ENCODE assay signal across 18 cellular contexts in the genomic region with DNA sequence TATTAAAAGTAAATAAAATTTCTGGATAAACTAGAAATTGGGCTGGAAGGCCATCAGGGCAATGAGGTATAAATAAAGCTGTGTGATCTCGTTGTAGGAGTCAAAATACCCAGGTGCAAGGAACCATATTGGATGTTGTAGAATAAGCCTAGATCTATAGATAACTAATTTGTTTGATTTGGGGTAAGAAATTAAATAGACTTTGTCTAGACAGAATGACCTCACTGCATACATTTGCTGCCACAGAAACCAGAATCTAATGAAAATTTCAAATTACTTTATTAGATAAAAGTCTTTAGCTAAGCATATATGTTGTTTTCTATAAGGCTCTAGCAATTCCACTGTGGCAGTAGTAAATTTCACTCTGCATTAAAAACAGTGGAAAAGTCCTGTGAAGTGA.
"Had no signal": no experiment of that assay in that cellular context is flagged by ENCODE, and none has a peak within 500 bp of the region (broad histone marks: within the 10 kb centered on the region; RNA-seq: fewer than 3 reads in every experiment).

No MANE protein-coding gene starts in this region.

- H3K27ac Mint-ChIP-seq: immature natural killer cell; mesothelial cell of epicardium; naive thymus-derived CD8-positive, alpha-beta T cell had no signal

- H3K4me1 Mint-ChIP-seq: immature natural killer cell; naive B cell; naive thymus-derived CD8-positive, alpha-beta T cell had no signal

- DNase-seq: dermis blood vessel endothelial cell; dorsolateral prefrontal cortex; effector CD4-positive, alpha-beta T cell; effector memory CD4-positive, alpha-beta T cell; foreskin keratinocyte; heart left ventricle; hypothalamus; immature natural killer cell; left cardiac atrium; left lung; left ventricle myocardium superior; lower lobe of right lung; mesenchymal stem cell; mucosa of descending colon; naive B cell; naive thymus-derived CD8-positive, alpha-beta T cell had no signal

- H3K36me3 Mint-ChIP-seq: immature natural killer cell, mesothelial cell of epicardium, naive B cell had no signal

- H3K27me3 Mint-ChIP-seq: naive B cell had no signal

- H3K9me3 Mint-ChIP-seq: naive thymus-derived CD8-positive, alpha-beta T cell had no signal

- H3K4me3 Mint-ChIP-seq: immature natural killer cell; mesothelial cell of epicardium; naive B cell; naive thymus-derived CD8-positive, alpha-beta T cell had no signal

- ATAC-seq: foreskin keratinocyte; gastroesophageal sphincter; heart left ventricle; left cardiac atrium; left lung; left ventricle myocardium superior; lower lobe of right lung; mucosa of descending colon; naive thymus-derived CD8-positive, alpha-beta T cell had no signal
